In the genomic region with DNA sequence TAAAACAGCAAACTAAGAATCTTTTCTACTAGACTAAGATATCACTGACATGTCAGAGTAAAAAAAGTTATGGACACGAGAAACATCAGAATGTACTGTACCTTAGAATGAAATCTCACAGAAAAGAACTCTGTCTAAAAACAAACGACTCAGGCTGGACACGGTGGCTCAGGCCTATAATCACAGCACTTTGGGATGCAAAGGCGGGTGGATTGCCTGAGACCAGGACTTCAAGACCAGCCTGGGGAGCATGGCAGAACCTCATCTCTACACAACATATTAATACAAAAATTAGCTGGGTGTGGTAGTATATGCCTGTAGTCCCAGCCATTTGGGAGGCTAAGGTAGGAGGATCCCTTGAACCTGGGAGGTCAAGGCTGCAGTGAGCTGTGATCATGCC, we compare ENCODE assay signal across 23 cellular contexts. TPM values are rescaled to one million over a fixed set of nuclear protein-coding genes. Genes with fewer than 3 reads are reported as not detected.
DNase-seq lines count a peak whose midpoint lies in the region; ATAC-seq and TF ChIP-seq lines count a peak whose summit lies in the region.
"Had no signal": no experiment of that assay in that cellular context is flagged by ENCODE, and none has a peak within 500 bp of the region (broad histone marks: within the 10 kb centered on the region; RNA-seq: fewer than 3 reads in every experiment).

No MANE protein-coding gene starts in this region.

- intact Hi-C loops in left ventricle myocardium inferior (cut with micrococcal nuclease): no loop called here
- intact Hi-C loops in uterus (cut with DNase I; ENCODE audit: low total_unique reads): no loop called here

- H3K27ac Mint-ChIP-seq in effector memory CD8-positive, alpha-beta T cell: peak overlapping the region; percentile 38 to 91
- H3K27ac Mint-ChIP-seq in stimulated activated effector memory CD8-positive, alpha-beta T cell treated with anti-CD3 and anti-CD28 coated beads, Interleukin-12 subunit alpha, Interleukin-12 subunit beta, amount 100 ng/mL, for 72 hours: peak overlapping the region; percentile 89
- H3K27ac Mint-ChIP-seq: activated CD8-positive, alpha-beta T cell treated with anti-CD3 and anti-CD28 coated beads, Interleukin-2, amount 10 ng/mL, durations not matched to agents 7 days and 5 days; brain; CD8-positive, alpha-beta T cell; WTC11 had no signal

- TF ChIP-seq POLR2A in uterus (IDR thresholded peaks at IDR 0.05): no peak

- H3K9me3 Mint-ChIP-seq in effector memory CD8-positive, alpha-beta T cell: no peaks in the 10 kb centered on the region
- H3K9me3 Mint-ChIP-seq in stimulated activated effector memory CD8-positive, alpha-beta T cell treated with anti-CD3 and anti-CD28 coated beads, Interleukin-12 subunit alpha, Interleukin-12 subunit beta, amount 100 ng/mL, for 72 hours: peaks cover 3% of the 10 kb centered on the region
- H3K9me3 Mint-ChIP-seq: CD8-positive, alpha-beta T cell; neural crest cell had no signal

- H3K4me3 Mint-ChIP-seq in effector memory CD8-positive, alpha-beta T cell: peak overlapping the region in 1 of 2 donors; percentile 13
- H3K4me3 Mint-ChIP-seq in stimulated activated effector memory CD8-positive, alpha-beta T cell treated with anti-CD3 and anti-CD28 coated beads, Interleukin-12 subunit alpha, Interleukin-12 subunit beta, amount 100 ng/mL, for 72 hours: peak overlapping the region; percentile 18
- H3K4me3 Mint-ChIP-seq: activated CD8-positive, alpha-beta T cell treated with anti-CD3 and anti-CD28 coated beads, Interleukin-2, amount 10 ng/mL, durations not matched to agents 7 days and 5 days; brain; CD8-positive, alpha-beta T cell; neural crest cell; WTC11 had no signal

- H3K27me3 Mint-ChIP-seq in effector memory CD8-positive, alpha-beta T cell: no peaks in the 10 kb centered on the region

- no peaks in the 10 kb centered on the region for H3K36me3 ChIP-seq in right atrium auricular region
- H3K36me3 ChIP-seq in left ventricle myocardium inferior: no peaks in the 10 kb centered on the region
- no peaks in the 10 kb centered on the region for H3K36me3 ChIP-seq in uterus
- H3K36me3 ChIP-seq: MG63 had no signal

- H3K27me3 ChIP-seq in right atrium auricular region: no peaks in the 10 kb centered on the region
- H3K27me3 ChIP-seq in left ventricle myocardium inferior (ENCODE audit: low read depth): peaks cover 4% of the 10 kb centered on the region
- no peaks in the 10 kb centered on the region for H3K27me3 ChIP-seq in HL-60 (ENCODE audit: insufficient read depth, poor library complexity, severe bottlenecking)
- H3K27me3 ChIP-seq in uterus: no peaks in the 10 kb centered on the region
- H3K27me3 ChIP-seq: foreskin keratinocyte, MG63 had no signal

- peak; percentile 52 for DNase-seq in right atrium auricular region (ENCODE audit: low spot score)
- DNase-seq in left ventricle myocardium inferior: no peak
- no peak for DNase-seq in HL-60 (ENCODE audit: low read depth in 1 of 2, low spot score in 1 of 2)
- no peak for DNase-seq in effector memory CD8-positive, alpha-beta T cell
- DNase-seq in stimulated activated effector memory CD8-positive, alpha-beta T cell treated with anti-CD3 and anti-CD28 coated beads, Interleukin-12 subunit alpha, Interleukin-12 subunit beta, amount 100 ng/mL, for 72 hours (ENCODE audit: low spot score in 2 of 2): no peak
- DNase-seq in uterus: no peak
- no peak for DNase-seq in hippocampal formation (lab: John Stamatoyannopoulos, UW)
- no peak for DNase-seq in NOMO-1 (lab: John Stamatoyannopoulos, UW; ENCODE audit: unreplicated experiment in 2 of 2)
- DNase-seq: activated CD8-positive, alpha-beta T cell treated with anti-CD3 and anti-CD28 coated beads, Interleukin-2, amount 10 ng/mL, durations not matched to agents 7 days and 5 days; CD8-positive, alpha-beta T cell; effector CD4-positive, alpha-beta T cell; foreskin keratinocyte; MG63; NCI-H1417; NCI-H446 treated with DMSO at 0.1 percent for 48 hours; trophoblast cell had no signal

- ATAC-seq in effector memory CD8-positive, alpha-beta T cell (replicated peaks): no peak
- no peak for ATAC-seq in stimulated activated effector memory CD8-positive, alpha-beta T cell treated with anti-CD3 and anti-CD28 coated beads, Interleukin-12 subunit alpha, Interleukin-12 subunit beta, amount 100 ng/mL, for 72 hours
- ATAC-seq: activated CD8-positive, alpha-beta T cell treated with anti-CD3 and anti-CD28 coated beads, Interleukin-2, amount 10 ng/mL, durations not matched to agents 7 days and 5 days; CD8-positive, alpha-beta T cell; foreskin keratinocyte; K562; left lobe of liver; sciatic nerve; SK-N-SH treated with all-trans-retinoic acid at 6 μM for 48 hours; WTC11 had no signal

- TF ChIP-seq CTCF in right atrium auricular region (IDR thresholded peaks at IDR 0.05) (no peak), left ventricle myocardium inferior (IDR thresholded peaks at IDR 0.05; ENCODE audit: borderline replicate concordance) (no peak), HL-60 (IDR thresholded peaks at IDR 0.05; ENCODE audit: insufficient read depth, low read length) (no peak), uterus (IDR thresholded peaks at IDR 0.05) (no peak)

- peaks cover 4 to 10% of the 10 kb centered on the region in 2 donors for H3K4me1 Mint-ChIP-seq in effector memory CD8-positive, alpha-beta T cell (ENCODE audit: low read depth in 2 of 2)
- peaks cover 10% of the 10 kb centered on the region for H3K4me1 Mint-ChIP-seq in stimulated activated effector memory CD8-positive, alpha-beta T cell treated with anti-CD3 and anti-CD28 coated beads, Interleukin-12 subunit alpha, Interleukin-12 subunit beta, amount 100 ng/mL, for 72 hours
- H3K4me1 Mint-ChIP-seq: brain, neural crest cell, WTC11 had no signal

- H3K27ac ChIP-seq in right atrium auricular region (no peak overlapping the region), left ventricle myocardium inferior (replicated peaks) (no peak overlapping the region), HL-60 (replicated peaks) (peak overlapping the region; percentile 25; the same call in 1 of the 2 replicates), uterus (no peak overlapping the region)
- H3K27ac ChIP-seq: foreskin keratinocyte had no signal

- no peaks in the 10 kb centered on the region for H3K4me1 ChIP-seq in right atrium auricular region
- no peaks in the 10 kb centered on the region for H3K4me1 ChIP-seq in left ventricle myocardium inferior
- no peaks in the 10 kb centered on the region for H3K4me1 ChIP-seq in uterus
- H3K4me1 ChIP-seq: foreskin keratinocyte had no signal

- H3K4me3 ChIP-seq in right atrium auricular region (no peak overlapping the region), left ventricle myocardium inferior (no peak overlapping the region), HL-60 (replicated peaks; ENCODE audit: insufficient read depth, low read length) (no peak overlapping the region), uterus (no peak overlapping the region)
- H3K4me3 ChIP-seq: K562, MG63 had no signal

- H3K36me3 Mint-ChIP-seq in effector memory CD8-positive, alpha-beta T cell (ENCODE audit: insufficient read depth): peaks cover 6% of the 10 kb centered on the region
- no peaks in the 10 kb centered on the region for H3K36me3 Mint-ChIP-seq in stimulated activated effector memory CD8-positive, alpha-beta T cell treated with anti-CD3 and anti-CD28 coated beads, Interleukin-12 subunit alpha, Interleukin-12 subunit beta, amount 100 ng/mL, for 72 hours
- H3K36me3 Mint-ChIP-seq: brain; CD8-positive, alpha-beta T cell; WTC11 had no signal

- H3K9me3 ChIP-seq in right atrium auricular region (no peaks in the 10 kb centered on the region), left ventricle myocardium inferior (replicated peaks) (peaks cover 6% of the 10 kb centered on the region), uterus (no peaks in the 10 kb centered on the region)
- H3K9me3 ChIP-seq: MG63 had no signal

RNA-seq across cellular contexts. Expression of a gene that starts 20.9 kb away (rescaled TPM):
- total RNA-seq in right atrium auricular region: 10 to 100 TPM in 1 of 2 donors, 1 to 10 TPM in 1; 5.7 to 10.3 TPM
- 3.0 TPM for total RNA-seq in left ventricle myocardium inferior
- total RNA-seq in uterus: 100 to 1,000 TPM in 1 of 4 donors, 10 to 100 TPM in 3; 17.1 to 130 (median 26.1) TPM
- total RNA-seq: foreskin keratinocyte had no signal
